In the genomic region with DNA sequence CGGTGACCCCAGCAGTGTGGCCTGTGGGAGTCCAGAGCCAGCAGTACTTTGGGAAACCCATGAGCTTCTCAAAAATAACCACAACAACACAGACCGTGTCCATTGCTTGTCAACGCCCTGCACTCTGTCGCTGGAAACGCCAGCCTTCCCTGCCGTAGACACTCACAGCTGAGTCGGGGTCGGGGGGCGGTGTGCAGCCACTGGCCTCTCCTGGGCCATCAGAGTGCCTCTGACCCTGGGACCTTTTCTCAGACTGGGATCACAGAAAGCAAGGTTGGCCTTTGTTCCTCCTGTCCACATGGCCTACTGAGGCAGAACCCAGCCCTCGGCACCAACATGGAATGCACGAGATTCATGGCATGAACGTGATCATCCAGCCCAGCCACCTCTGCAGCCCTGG, we compare ENCODE assay signal across 33 cellular contexts.
"Had no signal": no experiment of that assay in that cellular context is flagged by ENCODE, and none has a peak within 500 bp of the region (broad histone marks: within the 10 kb centered on the region; RNA-seq: fewer than 3 reads in every experiment).

No MANE protein-coding gene starts in this region.

- DNase-seq: activated B cell treated with CpG ODN at 0.5 μM for 24 hours; activated CD4-positive, alpha-beta memory T cell treated with anti-CD3 and anti-CD28 coated beads for 36 hours; activated CD4-positive, alpha-beta T cell treated with anti-CD3 and anti-CD28 coated beads for 4 hours; activated CD4-positive, alpha-beta T cell treated with anti-CD3 and anti-CD28 coated beads, Interleukin-2, amount 10 ng/mL, durations not matched to agents 24 days and 14 days; activated CD4-positive, alpha-beta T cell treated with anti-CD3 and anti-CD28 coated beads, Interleukin-2, amount 50 U/mL, for 1 hour; activated CD4-positive, alpha-beta T cell treated with anti-CD3 and anti-CD28 coated beads, Interleukin-2, amount 50 U/mL, for 4 hours; activated CD4-positive, CD25-positive, alpha-beta regulatory T cell treated with anti-CD3 and anti-CD28 coated beads, Interleukin-2, amount 50 U/mL, for 72 hours; activated CD8-positive, alpha-beta memory T cell treated with anti-CD3 and anti-CD28 coated beads, Interleukin-2, amount 50 U/mL, for 4 hours; activated CD8-positive, alpha-beta T cell treated with anti-CD3 and anti-CD28 coated beads for 36 hours; activated effector memory CD4-positive, alpha-beta T cell treated with anti-CD3 and anti-CD28 coated beads, Interleukin-2, amount 50 U/mL, for 16 hours; activated gamma-delta T cell treated with Interleukin-2 at 50 U/mL for 16 hours; activated naive CD4-positive, alpha-beta T cell; activated naive CD4-positive, alpha-beta T cell treated with anti-CD3 and anti-CD28 coated beads for 36 hours; activated naive CD4-positive, alpha-beta T cell treated with anti-CD3 and anti-CD28 coated beads, Interleukin-2, amount 50 U/mL, for 16 hours; activated naive CD8-positive, alpha-beta T cell treated with anti-CD3 and anti-CD28 coated beads for 36 hours; activated T-cell treated with anti-CD3 and anti-CD28 coated beads for 4 hours; activated T-cell treated with anti-CD3 and anti-CD28 coated beads, Interleukin-2, amount 50 U/mL, for 1 hour; activated T-cell treated with anti-CD3 and anti-CD28 coated beads, Interleukin-2, amount 50 U/mL, for 4 hours; activated T-cell treated with anti-CD3 and anti-CD28 coated beads, Interleukin-2, amount 50 U/mL, for 72 hours; adrenal gland; amniotic stem cell; aorta; body of pancreas; brain microvascular endothelial cell; central memory CD4-positive, alpha-beta T cell; T-cell; T-helper 17 cell; T-helper 9 cell had no signal

- H3K4me3 Mint-ChIP-seq: activated B cell treated with CpG ODN at 0.5 μM for 24 hours; activated CD4-positive, alpha-beta memory T cell treated with anti-CD3 and anti-CD28 coated beads for 36 hours; activated CD4-positive, alpha-beta T cell treated with anti-CD3 and anti-CD28 coated beads, Interleukin-2, amount 10 ng/mL, durations not matched to agents 24 days and 14 days; activated CD8-positive, alpha-beta T cell treated with anti-CD3 and anti-CD28 coated beads for 36 hours; activated naive CD4-positive, alpha-beta T cell treated with anti-CD3 and anti-CD28 coated beads for 36 hours; activated naive CD8-positive, alpha-beta T cell treated with anti-CD3 and anti-CD28 coated beads for 36 hours; activated T-cell treated with anti-CD3 and anti-CD28 coated beads, Interleukin-2, amount 50 U/mL, for 4 hours; activated T-cell treated with anti-CD3 and anti-CD28 coated beads, Interleukin-2, amount 50 U/mL, for 72 hours; activated T-helper 1 cell treated with anti-CD3 and anti-CD28 coated beads, Interleukin-12 subunit alpha, Interleukin-12 subunit beta, Interleukin-2, Interleukin-4 antibody, amounts not matched to agents 30 ng/mL and 10 ng/mL and 1 ng/mL, durations not matched to agents 14 hours and 24 hours and 36 hours; activated T-helper 17 cell treated with anti-CD3 and anti-CD28 coated beads, Interleukin-2, amount 50 U/mL, for 72 hours; T-cell; T-helper 17 cell had no signal

- H3K4me1 Mint-ChIP-seq: activated B cell treated with CpG ODN at 0.5 μM for 24 hours; activated CD4-positive, alpha-beta T cell treated with anti-CD3 and anti-CD28 coated beads, Interleukin-2, amount 10 ng/mL, durations not matched to agents 24 days and 14 days; activated naive CD8-positive, alpha-beta T cell treated with anti-CD3 and anti-CD28 coated beads for 36 hours; activated T-helper 17 cell treated with anti-CD3 and anti-CD28 coated beads, Interleukin-2, amount 50 U/mL, for 72 hours; T-cell; T-helper 17 cell had no signal

- H3K4me3 ChIP-seq: adrenal gland, body of pancreas, breast epithelium had no signal

- H3K36me3 ChIP-seq: adrenal gland, brain microvascular endothelial cell, breast epithelium had no signal

- H3K36me3 Mint-ChIP-seq: activated CD4-positive, alpha-beta memory T cell treated with anti-CD3 and anti-CD28 coated beads for 36 hours; activated naive CD4-positive, alpha-beta T cell treated with anti-CD3 and anti-CD28 coated beads, Interleukin-2, amount 50 U/mL, for 72 hours; activated naive CD8-positive, alpha-beta T cell treated with anti-CD3 and anti-CD28 coated beads for 36 hours; T-cell had no signal

- H3K27ac Mint-ChIP-seq: activated B cell treated with CpG ODN at 0.5 μM for 24 hours; activated CD4-positive, alpha-beta memory T cell treated with anti-CD3 and anti-CD28 coated beads for 36 hours; activated CD4-positive, alpha-beta T cell treated with anti-CD3 and anti-CD28 coated beads, Interleukin-2, amount 10 ng/mL, durations not matched to agents 24 days and 14 days; activated CD8-positive, alpha-beta T cell treated with anti-CD3 and anti-CD28 coated beads for 36 hours; activated naive CD4-positive, alpha-beta T cell treated with anti-CD3 and anti-CD28 coated beads for 36 hours; activated naive CD4-positive, alpha-beta T cell treated with anti-CD3 and anti-CD28 coated beads, Interleukin-2, amount 50 U/mL, for 72 hours; activated naive CD8-positive, alpha-beta T cell treated with anti-CD3 and anti-CD28 coated beads for 36 hours; activated T-cell treated with anti-CD3 and anti-CD28 coated beads, Interleukin-2, amount 50 U/mL, for 72 hours; activated T-helper 1 cell treated with anti-CD3 and anti-CD28 coated beads, Interleukin-12 subunit alpha, Interleukin-12 subunit beta, Interleukin-2, Interleukin-4 antibody, amounts not matched to agents 30 ng/mL and 10 ng/mL and 1 ng/mL, durations not matched to agents 14 hours and 24 hours and 36 hours; activated T-helper 17 cell treated with anti-CD3 and anti-CD28 coated beads, Interleukin-2, amount 50 U/mL, for 72 hours; T-cell; T-helper 17 cell had no signal

- H3K27me3 ChIP-seq: adrenal gland, body of pancreas, brain microvascular endothelial cell, breast epithelium had no signal

- H3K9me3 Mint-ChIP-seq: activated CD4-positive, alpha-beta memory T cell treated with anti-CD3 and anti-CD28 coated beads for 36 hours; activated naive CD4-positive, alpha-beta T cell treated with anti-CD3 and anti-CD28 coated beads for 36 hours; activated naive CD8-positive, alpha-beta T cell treated with anti-CD3 and anti-CD28 coated beads for 36 hours; activated T-helper 17 cell treated with anti-CD3 and anti-CD28 coated beads, Interleukin-2, amount 50 U/mL, for 72 hours had no signal

- H3K27ac ChIP-seq: adrenal gland, body of pancreas, brain microvascular endothelial cell, breast epithelium, VCaP had no signal

- ATAC-seq: activated CD8-positive, alpha-beta T cell treated with anti-CD3 and anti-CD28 coated beads for 36 hours; activated naive CD4-positive, alpha-beta T cell treated with anti-CD3 and anti-CD28 coated beads, Interleukin-2, amount 50 U/mL, for 72 hours; activated T-cell treated with anti-CD3 and anti-CD28 coated beads, Interleukin-2, amount 50 U/mL, for 4 hours; activated T-cell treated with anti-CD3 and anti-CD28 coated beads, Interleukin-2, amount 50 U/mL, for 72 hours; activated T-helper 17 cell treated with anti-CD3 and anti-CD28 coated beads, Interleukin-2, amount 50 U/mL, for 72 hours; body of pancreas; T-cell; T-helper 17 cell had no signal

- H3K27me3 Mint-ChIP-seq: activated B cell treated with CpG ODN at 0.5 μM for 24 hours; activated CD4-positive, alpha-beta T cell treated with anti-CD3 and anti-CD28 coated beads, Interleukin-2, amount 10 ng/mL, durations not matched to agents 24 days and 14 days; activated CD8-positive, alpha-beta T cell treated with anti-CD3 and anti-CD28 coated beads for 36 hours; activated naive CD8-positive, alpha-beta T cell treated with anti-CD3 and anti-CD28 coated beads for 36 hours; activated T-helper 17 cell treated with anti-CD3 and anti-CD28 coated beads, Interleukin-2, amount 50 U/mL, for 72 hours; T-helper 17 cell had no signal

- H3K9me3 ChIP-seq: adrenal gland, body of pancreas had no signal

- H3K4me1 ChIP-seq: adrenal gland, body of pancreas, breast epithelium had no signal
